ENCODE assay signal across 19 cellular contexts in genomic region chr4:6474705-6475457, GRCh38. TPM values are rescaled to one million over a fixed set of nuclear protein-coding genes. Genes with fewer than 3 reads are reported as not detected.
A peak's percentile ranks its signal among the peaks of the same experiment; 100 is the strongest.
DNase-seq lines count a peak whose midpoint lies in the region; ATAC-seq and TF ChIP-seq lines count a peak whose summit lies in the region.
"Had no signal": no experiment of that assay in that cellular context is flagged by ENCODE, and none has a peak within 500 bp of the region (broad histone marks: within the 10 kb centered on the region; RNA-seq: fewer than 3 reads in every experiment).

No MANE protein-coding gene starts in this region.

- H3K27me3 ChIP-seq in endodermal cell (ENCODE audit: control insufficient read depth, insufficient read depth, low read length, poor library complexity, severe bottlenecking) = peaks cover 31% of the 10 kb centered on the region

- ATAC-seq in Right ventricle myocardium inferior (no peak), GM18870 (IDR thresholded peaks at IDR 0.05; ENCODE audit: unreplicated experiment) (no peak)

- no peak overlapping the region for H3K9ac ChIP-seq in endodermal cell (ENCODE audit: extremely low read depth, low read length, poor library complexity, severe bottlenecking)

- TF ChIP-seq CTCF in endodermal cell (conservative IDR thresholded peaks at IDR 0.05) = no peak

- no peak overlapping the region for H3K4me3 ChIP-seq in endodermal cell (ENCODE audit: low read length)

- H3K9me3 Mint-ChIP-seq in endodermal cell = no peaks in the 10 kb centered on the region

- H3K27ac Mint-ChIP-seq in endodermal cell = no peak overlapping the region
- H3K27ac Mint-ChIP-seq: IgD-negative memory B cell had no signal

- H3K4me1 ChIP-seq in endodermal cell (ENCODE audit: control insufficient read depth, insufficient read depth, low read length) = no peaks in the 10 kb centered on the region

- H3K4me1 Mint-ChIP-seq in endodermal cell = peaks cover 6% of the 10 kb centered on the region

- WGBS in endodermal cell (ENCODE audit: insufficient coverage in 1 of 2, insufficient read length in 1 of 2), 2 experiments = 82 to 93% methylated on average over 6 to 9 of the region's 9 CpGs

- H3K27ac ChIP-seq in endodermal cell (ENCODE audit: low read depth, low read length) = no peak overlapping the region

- no peak overlapping the region for H3K4me3 Mint-ChIP-seq in endodermal cell

- H3K9me3 ChIP-seq in endodermal cell (ENCODE audit: control insufficient read depth, low read length) = no peaks in the 10 kb centered on the region

- peak; percentile 60 for DNase-seq in cardiac septum (ENCODE audit: low spot score)
- DNase-seq in Right ventricle myocardium inferior (ENCODE audit: missing footprints) = no peak
- DNase-seq in endodermal cell = peak; percentile 28
- peak; percentile 29 for DNase-seq in posterior vena cava (ENCODE audit: low spot score)
- no peak for DNase-seq in iPS-NIHi11 (ENCODE audit: low spot score)
- no peak for DNase-seq in NCI-H1436 (lab: John Stamatoyannopoulos, UW)
- no peak for DNase-seq in NOMO-1 treated with dmso at 0.1 percent for 144 hours (lab: John Stamatoyannopoulos, UW; ENCODE audit: unreplicated experiment)
- DNase-seq: COR-L47; DMS 273 treated with DMSO at 0.1 percent for 48 hours; HCEC 1CT; MM.1S; NCI-H1092; NCI-H146; NCI-H2081 treated with DMSO at 0.1 percent for 48 hours; NCI-H748 treated with DMSO at 0.1 percent for 48 hours; NK-92 treated with Interleukin-12 subunit alpha and Interleukin-12 subunit beta, amount 100 ng/mL, for 24 hours; SHP77 had no signal

- no peaks in the 10 kb centered on the region for H3K36me3 ChIP-seq in endodermal cell (ENCODE audit: control insufficient read depth, insufficient read depth, low read length)

- H3K36me3 Mint-ChIP-seq in endodermal cell (ENCODE audit: low read depth) = no peaks in the 10 kb centered on the region
- H3K36me3 Mint-ChIP-seq: IgD-negative memory B cell had no signal

- H3K27me3 Mint-ChIP-seq in endodermal cell (ENCODE audit: insufficient read depth) = peaks cover 40% of the 10 kb centered on the region

- intact Hi-C loops in cardiac septum (cut with DNase I) (no loop called here), Right ventricle myocardium inferior (cut with DNase I) (loop anchor here (5.0 kb wide), 1 partner anchor 143 kb away; no protein-coding TSS in a partner anchor), posterior vena cava (cut with DNase I) (loop anchor here in 1 of 2 donors (10.0 kb wide), 1 partner anchor 1270 kb away; no protein-coding TSS in a partner anchor)

RNA-seq across cellular contexts. Expression of gene PPP2R2C, which starts 2.5 kb away (rescaled TPM):
- total RNA-seq in cardiac septum = 5.5 TPM
- total RNA-seq in Right ventricle myocardium inferior = 12.3 TPM
- 10 to 100 TPM in 1 of 2 donors, 1 to 10 TPM in 1; 4.4 to 19.2 TPM for total RNA-seq in endodermal cell
- 2.1 TPM for polyA plus RNA-seq in endodermal cell (2013, experiment 1 of 2)
- polyA plus RNA-seq in endodermal cell (2013, experiment 2 of 2) = 1.2 TPM
- total RNA-seq in posterior vena cava = 10 to 100 TPM in 1 of 2 donors, 1 to 10 TPM in 1; 3.9 to 18.3 TPM
- polyA plus RNA-seq: IgD-negative memory B cell had no signal

Comparison
In these comparisons a context has a peak if more than half of its experiments do, and no peak if none do; other contexts are left out.
1. DNase-seq: peak in cardiac septum (single experiment), endodermal cell (single experiment) and posterior vena cava (single experiment); none in Right ventricle myocardium inferior (single experiment), iPS-NIHi11 (single experiment), NCI-H1436 (single experiment) and NOMO-1 treated with dmso at 0.1 percent for 144 hours (single experiment).